ENCODE assay signal across 9 cellular contexts in the genomic region with DNA sequence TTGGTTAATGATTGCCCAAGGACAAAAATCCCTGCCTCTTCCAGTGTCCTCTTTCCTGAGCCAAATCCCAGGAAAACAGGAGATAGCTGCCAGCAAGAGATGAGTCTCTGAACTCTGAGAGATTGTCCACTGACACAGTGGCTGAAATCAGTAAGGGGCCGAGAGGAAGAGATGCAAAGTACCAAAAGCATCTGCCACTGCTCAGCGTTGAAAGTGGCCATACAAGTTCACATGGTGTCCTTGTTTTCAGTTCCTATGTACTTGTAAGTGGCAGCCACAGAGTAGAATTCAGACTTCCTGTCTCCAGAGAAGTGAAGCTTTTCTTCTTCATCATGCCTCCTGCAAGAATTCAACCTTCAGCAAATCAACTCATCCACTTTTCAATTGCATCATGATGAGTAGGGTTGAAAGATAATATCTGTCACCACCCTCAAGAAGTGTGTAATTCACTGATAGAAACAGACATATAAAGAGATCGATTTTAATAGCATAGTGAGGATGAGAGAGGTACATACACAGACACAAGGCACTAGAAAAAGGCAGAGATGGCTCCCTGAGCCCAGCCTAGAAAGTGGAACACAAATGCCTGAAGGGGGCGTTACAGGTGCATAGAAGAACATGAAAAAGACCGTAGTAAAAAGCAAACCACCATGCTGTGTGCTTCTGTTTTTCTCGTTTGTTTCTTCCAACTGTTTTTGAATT.
DNase-seq lines count a peak whose midpoint lies in the region; ATAC-seq and TF ChIP-seq lines count a peak whose summit lies in the region.
"Had no signal": no experiment of that assay in that cellular context is flagged by ENCODE, and none has a peak within 500 bp of the region (broad histone marks: within the 10 kb centered on the region; RNA-seq: fewer than 3 reads in every experiment).

No MANE protein-coding gene starts in this region.

- peak; percentile 1 for DNase-seq in NCI-H2171 treated with DMSO at 0.1 percent for 48 hours (lab: John Stamatoyannopoulos, UW)
- no peak for DNase-seq in NCI-H2171 (lab: John Stamatoyannopoulos, UW)
- DNase-seq in H4 (ENCODE audit: low spot score) = peak; percentile 18
- DNase-seq in T-helper 17 cell = peak; percentile 14 to 42 (median 15)
- peak; percentile 54 for DNase-seq in astrocyte of the spinal cord (ENCODE audit: low read depth, low spot score)
- DNase-seq in suprapubic skin (ENCODE audit: low spot score in 2 of 2) = no peak

- no peak overlapping the region for H3K4me3 ChIP-seq in astrocyte of the spinal cord (ENCODE audit: low read depth, low read length)
- H3K4me3 ChIP-seq in suprapubic skin = no peak overlapping the region
- H3K4me3 ChIP-seq: tibial nerve had no signal

- ATAC-seq in T-helper 17 cell = peak; percentile 95

- H3K27ac ChIP-seq in suprapubic skin = no peak overlapping the region

- WGBS in suprapubic skin = 27% methylated on average over 6 of the region's 6 CpGs

- H3K27me3 Mint-ChIP-seq in T-helper 17 cell (peaks cover 21% of the 10 kb centered on the region), nephron (ENCODE audit: low read depth) (no peaks in the 10 kb centered on the region)

- no peak for TF ChIP-seq POLR2A in suprapubic skin (IDR thresholded peaks at IDR 0.05)

- H3K36me3 Mint-ChIP-seq in T-helper 17 cell (ENCODE audit: low read depth) = no peaks in the 10 kb centered on the region
- H3K36me3 Mint-ChIP-seq in nephron (ENCODE audit: low read depth) = no peaks in the 10 kb centered on the region

- no peaks in the 10 kb centered on the region for H3K36me3 ChIP-seq in suprapubic skin
- H3K36me3 ChIP-seq: tibial nerve had no signal

- H3K4me1 Mint-ChIP-seq in T-helper 17 cell (peaks cover 7% of the 10 kb centered on the region), nephron (no peaks in the 10 kb centered on the region)

- no peak for TF ChIP-seq EP300 in suprapubic skin (IDR thresholded peaks at IDR 0.05)

- peak overlapping the region; percentile 34 for H3K27ac Mint-ChIP-seq in T-helper 17 cell
- no peak overlapping the region for H3K27ac Mint-ChIP-seq in nephron

- in situ Hi-C loops in astrocyte of the spinal cord (cut with HindIII; ENCODE audit: low sequenced_read_pairs) = no loop called here

- H3K4me3 Mint-ChIP-seq in T-helper 17 cell (peak overlapping the region; percentile 73), nephron (no peak overlapping the region)

- TF ChIP-seq CTCF in LNCAP (IDR thresholded peaks at IDR 0.05) = peak; percentile 40; the same call in 1 of the 2 replicates
- peak; percentile 64 for TF ChIP-seq CTCF in astrocyte of the spinal cord (IDR thresholded peaks at IDR 0.05; ENCODE audit: low read depth, low read length)
- peak in 2 of 3 experiments; percentile 35 to 48 for TF ChIP-seq CTCF in nephron (IDR thresholded peaks at IDR 0.05; ENCODE audit: unreplicated experiment in 3 of 3)
- peak in 1 of 2 donors; percentile 15 for TF ChIP-seq CTCF in suprapubic skin (IDR thresholded peaks at IDR 0.05)

- H3K9me3 Mint-ChIP-seq in nephron = no peaks in the 10 kb centered on the region

- H3K27me3 ChIP-seq in suprapubic skin = no peaks in the 10 kb centered on the region
- H3K27me3 ChIP-seq: tibial nerve had no signal

- H3K4me1 ChIP-seq in suprapubic skin = no peaks in the 10 kb centered on the region
- H3K4me1 ChIP-seq: tibial nerve had no signal

- H3K9me3 ChIP-seq in T-helper 17 cell (ENCODE audit: control insufficient read depth, low read length, poor library complexity, severe bottlenecking) (no peaks in the 10 kb centered on the region), suprapubic skin (no peaks in the 10 kb centered on the region)
- H3K9me3 ChIP-seq: tibial nerve had no signal

Comparison
In these comparisons a context has a peak if more than half of its experiments do, and no peak if none do; other contexts are left out.
1. DNase-seq: peak in NCI-H2171 treated with DMSO at 0.1 percent for 48 hours (single experiment), H4 (single experiment), T-helper 17 cell (3 of 3) and astrocyte of the spinal cord (single experiment); none in NCI-H2171 (single experiment) and suprapubic skin (0 of 2).